25 cellular contexts compared by ENCODE assay signal in the genomic region with DNA sequence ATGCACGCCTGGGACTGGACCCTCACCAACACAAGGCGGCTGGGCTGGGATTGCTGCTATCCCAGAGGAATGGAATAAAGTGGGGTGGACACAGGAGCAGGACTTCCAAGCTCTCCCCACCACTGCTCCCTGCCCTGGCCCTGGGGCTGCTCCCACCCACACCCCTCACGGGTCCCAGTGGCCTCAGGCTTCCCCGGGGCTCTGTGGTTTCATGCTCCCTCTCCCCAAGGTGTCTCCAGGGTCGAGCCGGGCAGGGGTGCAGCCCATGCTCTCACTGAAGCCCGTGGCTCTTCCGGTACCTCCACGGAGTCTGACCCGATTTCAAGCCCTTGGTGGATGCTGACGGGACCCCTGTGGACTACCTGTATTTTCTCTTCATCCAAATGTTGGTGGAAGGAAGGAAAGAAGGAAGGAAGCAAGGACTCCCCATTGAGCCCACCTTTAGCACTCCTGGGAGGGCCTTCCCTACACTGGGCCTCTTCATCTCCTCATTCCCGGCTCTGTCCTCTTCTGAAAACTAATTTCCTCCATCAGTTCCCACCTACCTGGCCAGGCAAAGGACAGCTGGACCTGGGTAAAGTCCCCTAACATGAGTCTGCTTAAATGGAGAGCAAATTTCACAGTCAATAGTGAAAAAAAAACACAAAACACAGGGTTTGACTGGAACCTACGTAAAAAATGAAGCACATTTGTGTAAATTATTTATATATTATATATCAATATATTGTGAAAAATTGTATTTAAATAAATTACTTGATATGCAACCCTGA. TPM values are rescaled to one million over a fixed set of nuclear protein-coding genes. Genes with fewer than 3 reads are reported as not detected.
DNase-seq lines count a peak whose midpoint lies in the region; TF ChIP-seq lines count a peak whose summit lies in the region.
"Had no signal": no experiment of that assay in that cellular context is flagged by ENCODE, and none has a peak within 500 bp of the region (broad histone marks: within the 10 kb centered on the region; RNA-seq: fewer than 3 reads in every experiment).

No MANE protein-coding gene starts in this region.

- in situ Hi-C loops in mammary epithelial cell (cut with MboI; ENCODE audit: low sequenced_read_pairs in 2 of 2) = no loop called here

- CTCF ChIA-PET in mammary epithelial cell (lab: Charles Lee; ENCODE audit: low non-redundant PET) = no interaction called here

- no peak overlapping the region for H3K9ac ChIP-seq in BLaER1
- H3K9ac ChIP-seq in mammary epithelial cell (ENCODE audit: insufficient read depth, low read length) = no peak overlapping the region

- H3K4me3 ChIP-seq in BLaER1 = no peak overlapping the region
- no peak overlapping the region for H3K4me3 ChIP-seq in osteoblast (ENCODE audit: insufficient read depth, low read length)
- H3K4me3 ChIP-seq in mammary epithelial cell (replicated peaks in 1 of 3; ENCODE audit: insufficient read depth in 1 of 3, low read depth in 2 of 3, low read length in 3 of 3) = no peak overlapping the region
- H3K4me3 ChIP-seq: GM12878, PC-9, SJSA1 had no signal

- H2AFZ ChIP-seq in osteoblast (ENCODE audit: low read length) = no peak overlapping the region
- no peak overlapping the region for H2AFZ ChIP-seq in mammary epithelial cell (ENCODE audit: low read depth, low read length)
- H2AFZ ChIP-seq: PC-9 had no signal

- H3K9me3 ChIP-seq in BLaER1 = no peaks in the 10 kb centered on the region
- H3K9me3 ChIP-seq in osteoblast (ENCODE audit: low read depth, low read length) = no peaks in the 10 kb centered on the region
- no peaks in the 10 kb centered on the region for H3K9me3 ChIP-seq in mammary epithelial cell (replicated peaks; ENCODE audit: insufficient read depth, low read length)
- H3K9me3 ChIP-seq: SJSA1 had no signal

- no peaks in the 10 kb centered on the region for H3K27me3 ChIP-seq in BLaER1
- no peaks in the 10 kb centered on the region for H3K27me3 ChIP-seq in osteoblast (ENCODE audit: insufficient read depth, low read length)
- no peaks in the 10 kb centered on the region for H3K27me3 ChIP-seq in mammary epithelial cell (ENCODE audit: insufficient read depth, low read length)
- H3K27me3 ChIP-seq: SJSA1 had no signal

- intact Hi-C loops in mammary epithelial cell (cut with micrococcal nuclease) = no loop called here

- DNase-seq in HuH-7.5 (ENCODE audit: low spot score) (peak; percentile 5), islet precursor cell (peak; percentile 25), osteoblast (ENCODE audit: insufficient read length, low spot score, missing footprints) (peak; percentile 36), mammary epithelial cell (no peak), EL (no peak), NCI-H146 (lab: John Stamatoyannopoulos, UW) (no peak)
- no peak for DNase-seq in central memory CD4-positive, alpha-beta T cell
- DNase-seq: C1 segment of cervical spinal cord; CD4-positive, alpha-beta memory T cell; COR-L47; GDM1; GOT3; HCEC 1CT; NCI-H1048; NCI-H1417; NCI-H1694 treated with DMSO at 0.1 percent for 48 hours; NCI-H2081; NCI-H2227 treated with DMSO at 0.1 percent for 48 hours; NCI-H510A; NCI-H748 treated with DMSO at 0.1 percent for 48 hours; NK-92 treated with Interleukin-12 subunit alpha and Interleukin-12 subunit beta, amount 100 ng/mL, for 24 hours; PC-9 had no signal

- H3K79me2 ChIP-seq in osteoblast (ENCODE audit: insufficient read depth, low read length) (no peaks in the 10 kb centered on the region), mammary epithelial cell (ENCODE audit: insufficient read depth, low read length) (no peaks in the 10 kb centered on the region)

- no peak overlapping the region for H3K27ac ChIP-seq in BLaER1
- H3K27ac ChIP-seq in osteoblast (ENCODE audit: low read depth, low read length) = no peak overlapping the region
- no peak overlapping the region for H3K27ac ChIP-seq in mammary epithelial cell (ENCODE audit: insufficient read depth, low read depth, low read length)
- H3K27ac ChIP-seq: PC-9, SJSA1 had no signal

- dilution Hi-C loops in mammary epithelial cell (cut with HindIII; ENCODE audit: low sequenced_read_pairs) = no loop called here

- WGBS in mammary epithelial cell (ENCODE audit: low coverage, missing lambda C conversion rate) = 71% methylated on average over 12 of the region's 13 CpGs

- no peaks in the 10 kb centered on the region for H3K36me3 ChIP-seq in BLaER1
- H3K36me3 ChIP-seq in osteoblast (ENCODE audit: insufficient read depth, low read length) = no peaks in the 10 kb centered on the region
- H3K36me3 ChIP-seq in mammary epithelial cell (ENCODE audit: insufficient read depth, low read length) = no peaks in the 10 kb centered on the region
- H3K36me3 ChIP-seq: SJSA1 had no signal

- TF ChIP-seq CTCF in osteoblast (IDR thresholded peaks at IDR 0.05; ENCODE audit: extremely low read depth, low read depth, low read length) (no peak), mammary epithelial cell (conservative IDR thresholded peaks at IDR 0.05 in 1 of 2, IDR thresholded peaks at IDR 0.05 in 1 of 2; ENCODE audit: extremely low read depth in 1 of 2, insufficient read depth in 1 of 2, low read depth in 1 of 2, low read length in 2 of 2) (no peak)

- H3K4me2 ChIP-seq in BLaER1 = peak overlapping the region; percentile 60
- H3K4me2 ChIP-seq in osteoblast (ENCODE audit: insufficient read depth, low read length) = no peak overlapping the region
- H3K4me2 ChIP-seq in mammary epithelial cell (ENCODE audit: insufficient read depth, low read depth, low read length) = no peak overlapping the region
- H3K4me2 ChIP-seq: PC-9 had no signal

- peaks cover 65% of the 10 kb centered on the region for H3K4me1 ChIP-seq in BLaER1
- H3K4me1 ChIP-seq in osteoblast (ENCODE audit: insufficient read depth, low read length) = no peaks in the 10 kb centered on the region
- no peaks in the 10 kb centered on the region for H3K4me1 ChIP-seq in mammary epithelial cell (ENCODE audit: insufficient read depth, low read length)

- no TSS peak for BruUV-seq in mammary epithelial cell (replicated peaks; lab: Mats Ljungman, UMichigan)

- no peaks in the 10 kb centered on the region for H4K20me1 ChIP-seq in BLaER1
- no peaks in the 10 kb centered on the region for H4K20me1 ChIP-seq in osteoblast (ENCODE audit: insufficient read depth, low read length)
- H4K20me1 ChIP-seq in mammary epithelial cell (ENCODE audit: insufficient read depth, low read length) = no peaks in the 10 kb centered on the region

RNA-seq across cellular contexts. Expression of gene PCSK6, which starts 44.0 kb away (rescaled TPM):
- 0.29 and 0.72 TPM in 2 replicates for total RNA-seq in osteoblast
- total RNA-seq in mammary epithelial cell = 1 to 10 TPM; 1.7 to 6.1 TPM
- 0.22 TPM for polyA plus RNA-seq in mammary epithelial cell
- polyA minus RNA-seq in mammary epithelial cell = not detected

Comparison
In these comparisons a context has a peak if more than half of its experiments do, and no peak if none do; other contexts are left out.
1. DNase-seq: peak in HuH-7.5 (single experiment), islet precursor cell (single experiment) and osteoblast (single experiment); none in central memory CD4-positive, alpha-beta T cell (single experiment), mammary epithelial cell (single experiment), EL (single experiment) and NCI-H146 (single experiment).